23 cellular contexts compared by ENCODE assay signal in the genomic region with DNA sequence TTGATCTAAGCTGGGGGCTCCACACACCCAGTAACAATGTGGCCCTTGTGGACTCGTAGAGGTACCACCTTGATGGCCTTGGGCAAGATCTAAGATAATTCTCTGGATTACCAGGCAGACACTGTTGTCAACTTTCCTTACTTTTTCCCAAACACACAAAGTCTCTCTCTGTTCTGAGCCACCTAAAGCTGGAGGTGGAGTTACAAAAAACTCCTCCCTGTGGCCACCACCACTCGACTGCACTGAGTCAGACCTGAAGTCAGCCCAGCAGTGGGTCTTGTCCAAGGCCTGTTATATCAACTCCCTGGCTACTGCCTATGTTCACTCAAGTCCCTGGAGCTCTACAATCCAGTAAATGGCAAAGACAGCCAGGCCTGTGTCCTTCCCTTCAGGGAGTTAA.
"Had no signal": no experiment of that assay in that cellular context is flagged by ENCODE, and none has a peak within 500 bp of the region (broad histone marks: within the 10 kb centered on the region; RNA-seq: fewer than 3 reads in every experiment).

No MANE protein-coding gene starts in this region.

- H3K27ac ChIP-seq: coronary artery, dorsolateral prefrontal cortex, esophagus muscularis mucosa, gastrocnemius medialis, heart right ventricle, left lung had no signal

- DNase-seq: dermis blood vessel endothelial cell; dorsolateral prefrontal cortex; effector CD4-positive, alpha-beta T cell; effector memory CD4-positive, alpha-beta T cell; foreskin melanocyte; gastrocnemius medialis; glutamatergic neuron; head of caudate nucleus; heart right ventricle; hippocampal formation; left cardiac atrium; left lung; left ventricle myocardium superior; mammary epithelial cell; mesendoderm; midbrain; naive thymus-derived CD4-positive, alpha-beta T cell had no signal

- FAIRE-seq: colon, endothelial cell of umbilical vein, islet of Langerhans had no signal

- H3K36me3 ChIP-seq: esophagus muscularis mucosa, gastrocnemius medialis, heart right ventricle, left lung had no signal

- H3K9me3 ChIP-seq: esophagus muscularis mucosa, gastrocnemius medialis, heart right ventricle, left lung had no signal

- H3K4me3 ChIP-seq: coronary artery, dorsolateral prefrontal cortex, esophagus muscularis mucosa, gastrocnemius medialis, heart right ventricle, left lung, lung had no signal

- ATAC-seq: gastrocnemius medialis; heart right ventricle; left cardiac atrium; left lung; left ventricle myocardium superior; naive thymus-derived CD4-positive, alpha-beta T cell had no signal

- H3K4me1 ChIP-seq: esophagus muscularis mucosa, gastrocnemius medialis, left lung had no signal

- H3K27me3 ChIP-seq: dorsolateral prefrontal cortex, gastrocnemius medialis, heart right ventricle, left lung had no signal
